Comparison of ENCODE assay signal across 2 cellular contexts in the genomic region with DNA sequence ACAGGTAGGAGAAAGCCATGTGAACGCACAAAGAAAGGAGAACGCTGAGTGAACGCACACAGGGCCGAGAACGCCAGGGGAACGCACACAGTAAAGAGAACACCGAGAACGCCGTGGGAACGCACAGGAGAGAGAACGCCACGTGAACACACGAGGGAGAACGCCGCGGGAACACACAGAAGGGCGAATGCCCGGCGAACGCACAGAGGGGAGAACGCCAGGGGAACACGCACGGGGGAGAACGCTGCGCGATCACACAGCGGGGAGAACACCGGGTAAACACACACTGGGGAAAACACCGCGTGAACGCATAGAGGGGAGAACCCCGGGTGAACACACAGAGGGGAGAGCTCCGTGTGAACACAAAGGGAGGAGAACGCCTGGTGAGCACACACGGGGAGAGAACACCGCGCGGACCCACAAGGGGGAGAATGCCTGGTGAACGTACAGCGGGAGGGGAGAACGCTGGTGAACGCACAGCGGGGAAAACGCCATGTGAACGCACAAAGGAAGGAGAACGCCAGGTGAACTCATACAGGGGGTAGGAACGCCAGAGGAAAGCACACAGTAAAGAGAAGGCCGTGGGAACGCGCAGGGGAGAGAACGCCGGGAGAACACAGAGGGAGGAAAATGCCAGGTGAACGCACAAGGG.
TF ChIP-seq lines count a peak whose summit lies in the region.

No MANE protein-coding gene starts in this region.

TF ChIP-seq in SK-N-SH, 30 proteins besides CTCF, POLR2A, EP300 and RAD21 (continued from another document):
- TF ChIP-seq ELF1 (IDR thresholded peaks at IDR 0.05) (no peak), NFIC (IDR thresholded peaks at IDR 0.05; ENCODE audit: borderline replicate concordance) (no peak)
- TF ChIP-seq, protein P1, sequence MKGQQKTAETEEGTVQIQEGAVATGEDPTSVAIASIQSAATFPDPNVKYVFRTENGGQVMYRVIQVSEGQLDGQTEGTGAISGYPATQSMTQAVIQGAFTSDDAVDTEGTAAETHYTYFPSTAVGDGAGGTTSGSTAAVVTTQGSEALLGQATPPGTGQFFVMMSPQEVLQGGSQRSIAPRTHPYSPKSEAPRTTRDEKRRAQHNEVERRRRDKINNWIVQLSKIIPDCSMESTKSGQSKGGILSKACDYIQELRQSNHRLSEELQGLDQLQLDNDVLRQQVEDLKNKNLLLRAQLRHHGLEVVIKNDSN (IDR thresholded peaks at IDR 0.05; ENCODE audit: borderline replicate concordance, low read depth) = no peak

TF ChIP-seq in SK-N-SH treated with all-trans-retinoic acid at 6 μM for 48 hours, 23 proteins besides CTCF, POLR2A, EP300 and RAD21 (continued from another document):
- no peak for TF ChIP-seq TOX (CRISPR knock-in tag; IDR thresholded peaks at IDR 0.05; ENCODE audit: borderline replicate concordance)
- no peak for TF ChIP-seq ZFP3 (CRISPR knock-in tag; IDR thresholded peaks at IDR 0.05)
- TF ChIP-seq GLIS3 (CRISPR knock-in tag; IDR thresholded peaks at IDR 0.05) = no peak
- no peak for TF ChIP-seq TCF4 (CRISPR knock-in tag; IDR thresholded peaks at IDR 0.05; ENCODE audit: borderline replicate concordance)
- TF ChIP-seq ARNTL (CRISPR knock-in tag; IDR thresholded peaks at IDR 0.05; ENCODE audit: borderline replicate concordance, low read depth) = no peak
- TF ChIP-seq RARB (CRISPR knock-in tag; IDR thresholded peaks at IDR 0.05) = no peak
- no peak for TF ChIP-seq ZC3H10 (CRISPR knock-in tag; IDR thresholded peaks at IDR 0.05)
